Comparison of ENCODE assay signal across 1 cellular context in genomic region chr12:108950991-108951739, GRCh38.
TF ChIP-seq lines count a peak whose summit lies in the region.

No MANE protein-coding gene starts in this region.

TF ChIP-seq in HepG2, 621 proteins besides CTCF, POLR2A, EP300 and RAD21 (continued from another document and continues in another):
- TF ChIP-seq ZNF687 (CRISPR knock-in tag; IDR thresholded peaks at IDR 0.05) (no peak), ZBTB42 (CRISPR knock-in tag; IDR thresholded peaks at IDR 0.05) (no peak), ZNF775 (CRISPR knock-in tag; IDR thresholded peaks at IDR 0.05; ENCODE audit: borderline replicate concordance) (no peak), SMC3 (IDR thresholded peaks at IDR 0.05; ENCODE audit: low read length) (peak; percentile 81), ZBTB38 (CRISPR knock-in tag; IDR thresholded peaks at IDR 0.05) (no peak), IKZF1 (IDR thresholded peaks at IDR 0.05) (no peak), ZNF777 (CRISPR knock-in tag; IDR thresholded peaks at IDR 0.05) (no peak), ZMYM4 (CRISPR knock-in tag; IDR thresholded peaks at IDR 0.05) (0 out of 2 replicates have a peak, but pooled peaks have one; percentile 47), POGZ (CRISPR knock-in tag; IDR thresholded peaks at IDR 0.05) (no peak), ELF4 (CRISPR knock-in tag; IDR thresholded peaks at IDR 0.05; ENCODE audit: borderline replicate concordance) (no peak), PITX1 (CRISPR knock-in tag; IDR thresholded peaks at IDR 0.05) (0 out of 2 replicates have a peak, but pooled peaks have one; percentile 36), RFXAP (CRISPR knock-in tag; IDR thresholded peaks at IDR 0.05; ENCODE audit: borderline replicate concordance) (no peak), MYNN (CRISPR knock-in tag; IDR thresholded peaks at IDR 0.05; ENCODE audit: low read depth) (no peak), ZNF282 (IDR thresholded peaks at IDR 0.05; ENCODE audit: partially characterized antibody) (no peak), ATF6 (CRISPR knock-in tag; conservative IDR thresholded peaks at IDR 0.05) (no peak), ZFAT (CRISPR knock-in tag; conservative IDR thresholded peaks at IDR 0.05) (no peak), RXRB (CRISPR knock-in tag; IDR thresholded peaks at IDR 0.05; ENCODE audit: borderline replicate concordance) (peak; percentile 61; the same call in 1 of the 2 replicates), RBM22 (optimal IDR thresholded peaks at IDR 0.05; ENCODE audit: low read length) (no peak), KDM6A (CRISPR knock-in tag; IDR thresholded peaks at IDR 0.05; ENCODE audit: low read depth) (no peak), HES4 (CRISPR knock-in tag; IDR thresholded peaks at IDR 0.05; ENCODE audit: borderline replicate concordance) (no peak), SOX13 (IDR thresholded peaks at IDR 0.05) (no peak), SOX13 (CRISPR knock-in tag; conservative IDR thresholded peaks at IDR 0.05 in 1 of 2, IDR thresholded peaks at IDR 0.05 in 1 of 2) (no peak; a peak in 1 of 4 replicates), ZNF264 (CRISPR knock-in tag; IDR thresholded peaks at IDR 0.05) (no peak), KLF6 (CRISPR knock-in tag; IDR thresholded peaks at IDR 0.05) (no peak), ZNF850 (CRISPR knock-in tag; conservative IDR thresholded peaks at IDR 0.05) (no peak), ZBTB43 (CRISPR knock-in tag; conservative IDR thresholded peaks at IDR 0.05) (no peak), NR1H2 (CRISPR knock-in tag; IDR thresholded peaks at IDR 0.05; ENCODE audit: borderline replicate concordance, low read depth) (no peak), ZNF547 (CRISPR knock-in tag; IDR thresholded peaks at IDR 0.05) (no peak), BCLAF1 (IDR thresholded peaks at IDR 0.05) (no peak)
- TF ChIP-seq, protein P1, sequence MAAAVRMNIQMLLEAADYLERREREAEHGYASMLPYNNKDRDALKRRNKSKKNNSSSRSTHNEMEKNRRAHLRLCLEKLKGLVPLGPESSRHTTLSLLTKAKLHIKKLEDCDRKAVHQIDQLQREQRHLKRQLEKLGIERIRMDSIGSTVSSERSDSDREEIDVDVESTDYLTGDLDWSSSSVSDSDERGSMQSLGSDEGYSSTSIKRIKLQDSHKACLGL (CRISPR knock-in tag; IDR thresholded peaks at IDR 0.05): no peak
- TF ChIP-seq, protein P2, sequence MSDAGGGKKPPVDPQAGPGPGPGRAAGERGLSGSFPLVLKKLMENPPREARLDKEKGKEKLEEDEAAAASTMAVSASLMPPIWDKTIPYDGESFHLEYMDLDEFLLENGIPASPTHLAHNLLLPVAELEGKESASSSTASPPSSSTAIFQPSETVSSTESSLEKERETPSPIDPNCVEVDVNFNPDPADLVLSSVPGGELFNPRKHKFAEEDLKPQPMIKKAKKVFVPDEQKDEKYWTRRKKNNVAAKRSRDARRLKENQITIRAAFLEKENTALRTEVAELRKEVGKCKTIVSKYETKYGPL (CRISPR knock-in tag; IDR thresholded peaks at IDR 0.05): peak; percentile 99
- TF ChIP-seq, protein P3, sequence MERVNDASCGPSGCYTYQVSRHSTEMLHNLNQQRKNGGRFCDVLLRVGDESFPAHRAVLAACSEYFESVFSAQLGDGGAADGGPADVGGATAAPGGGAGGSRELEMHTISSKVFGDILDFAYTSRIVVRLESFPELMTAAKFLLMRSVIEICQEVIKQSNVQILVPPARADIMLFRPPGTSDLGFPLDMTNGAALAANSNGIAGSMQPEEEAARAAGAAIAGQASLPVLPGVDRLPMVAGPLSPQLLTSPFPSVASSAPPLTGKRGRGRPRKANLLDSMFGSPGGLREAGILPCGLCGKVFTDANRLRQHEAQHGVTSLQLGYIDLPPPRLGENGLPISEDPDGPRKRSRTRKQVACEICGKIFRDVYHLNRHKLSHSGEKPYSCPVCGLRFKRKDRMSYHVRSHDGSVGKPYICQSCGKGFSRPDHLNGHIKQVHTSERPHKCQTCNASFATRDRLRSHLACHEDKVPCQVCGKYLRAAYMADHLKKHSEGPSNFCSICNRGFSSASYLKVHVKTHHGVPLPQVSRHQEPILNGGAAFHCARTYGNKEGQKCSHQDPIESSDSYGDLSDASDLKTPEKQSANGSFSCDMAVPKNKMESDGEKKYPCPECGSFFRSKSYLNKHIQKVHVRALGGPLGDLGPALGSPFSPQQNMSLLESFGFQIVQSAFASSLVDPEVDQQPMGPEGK (CRISPR knock-in tag; IDR thresholded peaks at IDR 0.05): no peak
- TF ChIP-seq, protein P4, sequence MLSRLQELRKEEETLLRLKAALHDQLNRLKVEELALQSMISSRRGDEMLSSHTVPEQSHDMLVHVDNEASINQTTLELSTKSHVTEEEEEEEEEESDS (CRISPR knock-in tag; IDR thresholded peaks at IDR 0.05; ENCODE audit: borderline replicate concordance): no peak
- TF ChIP-seq, protein P5, sequence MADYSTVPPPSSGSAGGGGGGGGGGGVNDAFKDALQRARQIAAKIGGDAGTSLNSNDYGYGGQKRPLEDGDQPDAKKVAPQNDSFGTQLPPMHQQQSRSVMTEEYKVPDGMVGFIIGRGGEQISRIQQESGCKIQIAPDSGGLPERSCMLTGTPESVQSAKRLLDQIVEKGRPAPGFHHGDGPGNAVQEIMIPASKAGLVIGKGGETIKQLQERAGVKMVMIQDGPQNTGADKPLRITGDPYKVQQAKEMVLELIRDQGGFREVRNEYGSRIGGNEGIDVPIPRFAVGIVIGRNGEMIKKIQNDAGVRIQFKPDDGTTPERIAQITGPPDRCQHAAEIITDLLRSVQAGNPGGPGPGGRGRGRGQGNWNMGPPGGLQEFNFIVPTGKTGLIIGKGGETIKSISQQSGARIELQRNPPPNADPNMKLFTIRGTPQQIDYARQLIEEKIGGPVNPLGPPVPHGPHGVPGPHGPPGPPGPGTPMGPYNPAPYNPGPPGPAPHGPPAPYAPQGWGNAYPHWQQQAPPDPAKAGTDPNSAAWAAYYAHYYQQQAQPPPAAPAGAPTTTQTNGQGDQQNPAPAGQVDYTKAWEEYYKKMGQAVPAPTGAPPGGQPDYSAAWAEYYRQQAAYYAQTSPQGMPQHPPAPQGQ (CRISPR knock-in tag; IDR thresholded peaks at IDR 0.05; ENCODE audit: borderline replicate concordance): no peak
- TF ChIP-seq, protein P6, sequence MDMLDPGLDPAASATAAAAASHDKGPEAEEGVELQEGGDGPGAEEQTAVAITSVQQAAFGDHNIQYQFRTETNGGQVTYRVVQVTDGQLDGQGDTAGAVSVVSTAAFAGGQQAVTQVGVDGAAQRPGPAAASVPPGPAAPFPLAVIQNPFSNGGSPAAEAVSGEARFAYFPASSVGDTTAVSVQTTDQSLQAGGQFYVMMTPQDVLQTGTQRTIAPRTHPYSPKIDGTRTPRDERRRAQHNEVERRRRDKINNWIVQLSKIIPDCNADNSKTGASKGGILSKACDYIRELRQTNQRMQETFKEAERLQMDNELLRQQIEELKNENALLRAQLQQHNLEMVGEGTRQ (IDR thresholded peaks at IDR 0.05; ENCODE audit: low read depth, low read length): no peak
- TF ChIP-seq, protein P6 (CRISPR knock-in tag; IDR thresholded peaks at IDR 0.05; ENCODE audit: borderline replicate concordance): peak; percentile 38; the same call in 1 of the 2 replicates
- TF ChIP-seq, protein P7, sequence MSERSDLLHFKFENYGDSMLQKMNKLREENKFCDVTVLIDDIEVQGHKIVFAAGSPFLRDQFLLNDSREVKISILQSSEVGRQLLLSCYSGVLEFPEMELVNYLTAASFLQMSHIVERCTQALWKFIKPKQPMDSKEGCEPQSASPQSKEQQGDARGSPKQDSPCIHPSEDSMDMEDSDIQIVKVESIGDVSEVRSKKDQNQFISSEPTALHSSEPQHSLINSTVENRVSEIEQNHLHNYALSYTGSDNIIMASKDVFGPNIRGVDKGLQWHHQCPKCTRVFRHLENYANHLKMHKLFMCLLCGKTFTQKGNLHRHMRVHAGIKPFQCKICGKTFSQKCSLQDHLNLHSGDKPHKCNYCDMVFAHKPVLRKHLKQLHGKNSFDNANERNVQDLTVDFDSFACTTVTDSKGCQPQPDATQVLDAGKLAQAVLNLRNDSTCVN (CRISPR knock-in tag; IDR thresholded peaks at IDR 0.05; ENCODE audit: borderline replicate concordance): no peak
- TF ChIP-seq, protein P8, sequence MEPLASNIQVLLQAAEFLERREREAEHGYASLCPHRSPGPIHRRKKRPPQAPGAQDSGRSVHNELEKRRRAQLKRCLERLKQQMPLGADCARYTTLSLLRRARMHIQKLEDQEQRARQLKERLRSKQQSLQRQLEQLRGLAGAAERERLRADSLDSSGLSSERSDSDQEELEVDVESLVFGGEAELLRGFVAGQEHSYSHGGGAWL (CRISPR knock-in tag; IDR thresholded peaks at IDR 0.05): no peak
